Comparison of ENCODE assay signal across 20 cellular contexts in the genomic region with DNA sequence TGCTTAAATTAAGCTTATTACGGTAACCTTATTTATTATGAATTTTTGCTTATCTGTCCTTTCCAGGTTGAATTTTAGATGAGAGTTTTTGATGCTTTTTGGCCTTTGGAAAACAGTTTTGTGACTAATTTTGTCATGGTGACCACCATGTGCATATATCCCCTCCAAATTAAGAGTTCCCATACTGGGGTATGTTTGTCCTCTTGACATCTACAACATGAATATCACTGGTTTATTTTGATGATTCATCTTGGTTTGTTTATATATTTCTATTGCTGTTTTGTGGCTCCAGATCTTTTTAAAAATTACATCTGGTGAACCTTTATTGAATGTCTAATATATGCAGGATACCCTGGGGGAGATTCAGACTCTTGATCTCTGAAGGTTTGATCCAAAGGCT.
"Had no signal": no experiment of that assay in that cellular context is flagged by ENCODE, and none has a peak within 500 bp of the region (broad histone marks: within the 10 kb centered on the region; RNA-seq: fewer than 3 reads in every experiment).

No MANE protein-coding gene starts in this region.

- H3K4me3 Mint-ChIP-seq: activated CD4-positive, alpha-beta memory T cell treated with anti-CD3 and anti-CD28 coated beads, Interleukin-2, amount 10 ng/mL, durations not matched to agents 7 days and 5 days; activated CD4-positive, alpha-beta T cell treated with anti-CD3 and anti-CD28 coated beads, Interleukin-2, amount 10 ng/mL, durations not matched to agents 24 days and 14 days; activated naive CD4-positive, alpha-beta T cell treated with anti-CD3 and anti-CD28 coated beads, Interleukin-2, amount 10 ng/mL, durations not matched to agents 7 days and 5 days; dendritic cell treated with granulocyte-macrophage colony-stimulating factor and Interleukin-4, amounts not matched to agents 40 ng/mL and 50 ng/mL, for 4 days; nephron progenitor cell; stimulated activated naive CD8-positive, alpha-beta T cell treated with anti-CD3 and anti-CD28 coated beads, Interleukin-15, Interleukin-2, amounts not matched to agents 100 ng/mL and 50 ng/mL, for 24 hours had no signal

- H3K27me3 Mint-ChIP-seq: activated CD4-positive, alpha-beta memory T cell treated with anti-CD3 and anti-CD28 coated beads, Interleukin-2, amount 10 ng/mL, durations not matched to agents 7 days and 5 days; activated CD4-positive, alpha-beta T cell treated with anti-CD3 and anti-CD28 coated beads, Interleukin-2, amount 10 ng/mL, durations not matched to agents 24 days and 14 days; activated naive CD4-positive, alpha-beta T cell treated with anti-CD3 and anti-CD28 coated beads, Interleukin-2, amount 10 ng/mL, durations not matched to agents 7 days and 5 days; dendritic cell treated with granulocyte-macrophage colony-stimulating factor and Interleukin-4, amounts not matched to agents 40 ng/mL and 50 ng/mL, for 4 days; stimulated activated naive CD8-positive, alpha-beta T cell treated with anti-CD3 and anti-CD28 coated beads, Interleukin-15, Interleukin-2, amounts not matched to agents 100 ng/mL and 50 ng/mL, for 24 hours had no signal

- DNase-seq: activated CD4-positive, alpha-beta memory T cell treated with anti-CD3 and anti-CD28 coated beads, Interleukin-2, amount 10 ng/mL, durations not matched to agents 7 days and 5 days; activated CD4-positive, alpha-beta T cell treated with anti-CD3 and anti-CD28 coated beads, Interleukin-2, amount 10 ng/mL, durations not matched to agents 24 days and 14 days; activated effector memory CD4-positive, alpha-beta T cell treated with anti-CD3 and anti-CD28 coated beads, Interleukin-2, amount 50 U/mL, for 16 hours; activated naive CD4-positive, alpha-beta T cell treated with anti-CD3 and anti-CD28 coated beads, Interleukin-2, amount 10 ng/mL, durations not matched to agents 7 days and 5 days; activated T-cell treated with anti-CD3 and anti-CD28 coated beads, Interleukin-2, amount 50 U/mL, for 48 hours; anterior cingulate cortex; body of pancreas; effector CD4-positive, alpha-beta T cell; gastrocnemius medialis; left ventricle myocardium superior; mammary epithelial cell; nephron progenitor cell; right cardiac atrium; stimulated activated CD4-positive, alpha-beta T cell treated with anti-CD3 and anti-CD28 coated beads, Interleukin-12 subunit alpha, Interleukin-12 subunit beta, amount 100 ng/mL, for 4 hours; tibial artery had no signal

- H3K27ac ChIP-seq: body of pancreas, cardiac muscle cell, gastrocnemius medialis, parathyroid adenoma, tibial artery had no signal

- H3K9me3 Mint-ChIP-seq: activated CD4-positive, alpha-beta memory T cell treated with anti-CD3 and anti-CD28 coated beads, Interleukin-2, amount 10 ng/mL, durations not matched to agents 7 days and 5 days; activated CD4-positive, alpha-beta T cell treated with anti-CD3 and anti-CD28 coated beads, Interleukin-2, amount 10 ng/mL, durations not matched to agents 24 days and 14 days; dendritic cell treated with granulocyte-macrophage colony-stimulating factor and Interleukin-4, amounts not matched to agents 40 ng/mL and 50 ng/mL, for 4 days; stimulated activated naive CD8-positive, alpha-beta T cell treated with anti-CD3 and anti-CD28 coated beads, Interleukin-15, Interleukin-2, amounts not matched to agents 100 ng/mL and 50 ng/mL, for 24 hours had no signal

- H3K4me3 ChIP-seq: body of pancreas, cardiac muscle cell, gastrocnemius medialis, tibial artery had no signal

- H3K9me3 ChIP-seq: body of pancreas, gastrocnemius medialis, tibial artery had no signal

- ATAC-seq: activated CD4-positive, CD25-positive, alpha-beta regulatory T cell treated with anti-CD3 and anti-CD28 coated beads, Interleukin-2, amount 50 U/mL, for 24 hours; body of pancreas; gastrocnemius medialis; left ventricle myocardium superior; right cardiac atrium had no signal

- H3K27ac Mint-ChIP-seq: activated CD4-positive, alpha-beta memory T cell treated with anti-CD3 and anti-CD28 coated beads, Interleukin-2, amount 10 ng/mL, durations not matched to agents 7 days and 5 days; activated CD4-positive, alpha-beta T cell treated with anti-CD3 and anti-CD28 coated beads, Interleukin-2, amount 10 ng/mL, durations not matched to agents 24 days and 14 days; activated naive CD4-positive, alpha-beta T cell treated with anti-CD3 and anti-CD28 coated beads, Interleukin-2, amount 10 ng/mL, durations not matched to agents 7 days and 5 days; dendritic cell treated with granulocyte-macrophage colony-stimulating factor and Interleukin-4, amounts not matched to agents 40 ng/mL and 50 ng/mL, for 4 days; nephron progenitor cell; stimulated activated naive CD8-positive, alpha-beta T cell treated with anti-CD3 and anti-CD28 coated beads, Interleukin-15, Interleukin-2, amounts not matched to agents 100 ng/mL and 50 ng/mL, for 24 hours had no signal

- H3K9ac ChIP-seq: parathyroid adenoma had no signal

- H3K36me3 ChIP-seq: cardiac muscle cell, gastrocnemius medialis, tibial artery had no signal
